Comparison of ENCODE assay signal across 19 cellular contexts in the genomic region with DNA sequence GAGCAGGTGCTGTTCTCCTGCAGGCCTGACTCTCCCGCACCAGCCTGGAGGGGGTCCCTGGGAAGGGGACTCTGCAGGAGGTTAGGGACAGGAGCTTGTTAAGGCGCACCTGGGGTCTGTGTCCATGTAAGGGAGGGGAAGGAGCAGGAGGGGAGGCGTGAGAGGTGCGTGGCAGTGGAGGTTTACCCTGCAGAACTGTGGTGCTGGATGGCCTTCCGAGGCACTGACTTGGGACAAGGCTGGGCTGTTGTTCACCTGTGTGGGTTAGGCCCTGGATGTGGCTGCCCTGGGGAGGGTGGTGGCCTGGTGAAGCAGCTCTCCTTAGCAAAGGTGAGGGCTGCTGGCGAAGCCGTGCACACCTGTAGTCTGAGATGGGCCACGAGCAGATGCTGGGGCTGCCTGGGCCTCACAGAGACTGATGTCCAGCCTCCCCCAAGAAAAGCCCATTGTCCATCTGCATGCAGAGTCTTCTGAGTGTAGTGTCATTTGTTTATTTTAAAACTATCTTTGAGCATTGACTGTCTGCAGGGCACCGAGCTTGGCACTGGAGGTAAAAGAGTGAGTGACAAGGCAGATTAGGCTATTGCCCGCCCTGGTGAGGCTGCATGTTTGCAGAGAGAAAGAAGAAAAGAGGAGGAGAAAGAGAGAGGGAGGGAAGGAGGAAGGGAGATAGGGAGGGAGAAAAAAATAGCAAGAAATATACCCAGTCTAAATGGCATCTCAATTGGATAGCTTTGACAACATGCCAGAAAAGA.
"Had no signal": no experiment of that assay in that cellular context is flagged by ENCODE, and none has a peak within 500 bp of the region (broad histone marks: within the 10 kb centered on the region; RNA-seq: fewer than 3 reads in every experiment).

No MANE protein-coding gene starts in this region.

- ATAC-seq: left colon, upper lobe of right lung had no signal

- H3K4me3 ChIP-seq: colonic mucosa, neural progenitor cell, ovary, sigmoid colon, spleen, upper lobe of right lung had no signal

- H3K27me3 ChIP-seq: brain microvascular endothelial cell, colonic mucosa, neural progenitor cell, ovary, sigmoid colon, upper lobe of right lung had no signal

- H3K36me3 Mint-ChIP-seq: neural progenitor cell had no signal

- H3K27ac Mint-ChIP-seq: neural progenitor cell; stimulated activated naive CD8-positive, alpha-beta T cell treated with anti-CD3 and anti-CD28 coated beads, Interleukin-15, Interleukin-2, amounts not matched to agents 100 ng/mL and 50 ng/mL, for 24 hours had no signal

- H3K27ac ChIP-seq: brain microvascular endothelial cell, colonic mucosa, neural progenitor cell, ovary, sigmoid colon, spleen, upper lobe of right lung, VCaP had no signal

- H3K27me3 Mint-ChIP-seq: central memory CD8-positive, alpha-beta T cell; stimulated activated naive CD8-positive, alpha-beta T cell treated with anti-CD3 and anti-CD28 coated beads, Interleukin-15, Interleukin-2, amounts not matched to agents 100 ng/mL and 50 ng/mL, for 24 hours had no signal

- H3K4me1 ChIP-seq: colonic mucosa, neural progenitor cell, spleen, upper lobe of right lung had no signal

- H3K4me1 Mint-ChIP-seq: central memory CD8-positive, alpha-beta T cell had no signal

- DNase-seq: activated CD4-positive, alpha-beta T cell treated with anti-CD3 and anti-CD28 coated beads, Interleukin-2, amount 50 U/mL, for 1 hour; activated CD4-positive, CD25-positive, alpha-beta regulatory T cell treated with anti-CD3 and anti-CD28 coated beads, Interleukin-2, amount 50 U/mL, for 72 hours; activated naive CD4-positive, alpha-beta T cell treated with anti-CD3 and anti-CD28 coated beads, Interleukin-2, amount 50 U/mL, for 16 hours; activated T-cell treated with anti-CD3 and anti-CD28 coated beads, Interleukin-2, amount 50 U/mL, for 1 hour; brain microvascular endothelial cell; colonic mucosa; left colon; mammary epithelial cell; ovary; spleen; stimulated activated CD8-positive, alpha-beta memory T cell treated with anti-CD3 and anti-CD28 coated beads, Interleukin-4, amount 100 ng/mL, for 48 hours; SW 1271; T-helper 2 cell; upper lobe of right lung had no signal

- H3K9me3 ChIP-seq: colonic mucosa, ovary, sigmoid colon, upper lobe of right lung had no signal

- H3K36me3 ChIP-seq: brain microvascular endothelial cell, colonic mucosa, neural progenitor cell, ovary, sigmoid colon, spleen, upper lobe of right lung had no signal

- H3K9me3 Mint-ChIP-seq: stimulated activated naive CD8-positive, alpha-beta T cell treated with anti-CD3 and anti-CD28 coated beads, Interleukin-15, Interleukin-2, amounts not matched to agents 100 ng/mL and 50 ng/mL, for 24 hours had no signal

- H3K4me3 Mint-ChIP-seq: central memory CD8-positive, alpha-beta T cell; neural progenitor cell; stimulated activated naive CD8-positive, alpha-beta T cell treated with anti-CD3 and anti-CD28 coated beads, Interleukin-15, Interleukin-2, amounts not matched to agents 100 ng/mL and 50 ng/mL, for 24 hours had no signal
